9 cellular contexts compared by ENCODE assay signal in genomic region chr2:240960309-240960962, GRCh38. TPM values are rescaled to one million over a fixed set of nuclear protein-coding genes. Genes with fewer than 3 reads are reported as not detected.
A peak's percentile ranks its signal among the peaks of the same experiment; 100 is the strongest.
DNase-seq lines count a peak whose midpoint lies in the region; ATAC-seq and TF ChIP-seq lines count a peak whose summit lies in the region.
"Had no signal": no experiment of that assay in that cellular context is flagged by ENCODE, and none has a peak within 500 bp of the region (broad histone marks: within the 10 kb centered on the region; RNA-seq: fewer than 3 reads in every experiment).

No MANE protein-coding gene starts in this region.

- no peak for ATAC-seq in memory B cell (ENCODE audit: low read depth)
- ATAC-seq: activated T-helper 17 cell treated with anti-CD3 and anti-CD28 coated beads, Interleukin-2, amount 50 U/mL, for 72 hours had no signal

- H3K4me3 ChIP-seq in ectodermal cell (ENCODE audit: insufficient read depth, low read depth, low read length): no peak overlapping the region
- no peak overlapping the region for H3K4me3 ChIP-seq in vagina

- WGBS in ectodermal cell, 2 experiments: 73 to 75% methylated on average over 28 of the region's 28 CpGs

- peaks cover 26% of the 10 kb centered on the region for H3K4me1 ChIP-seq in ectodermal cell (ENCODE audit: control insufficient read depth, insufficient read depth, low read length)
- H3K4me1 ChIP-seq in vagina: peaks cover 59% of the 10 kb centered on the region

- peaks cover 15% of the 10 kb centered on the region for H3K27me3 Mint-ChIP-seq in memory B cell
- H3K27me3 Mint-ChIP-seq: activated T-helper 17 cell treated with anti-CD3 and anti-CD28 coated beads, Interleukin-2, amount 50 U/mL, for 72 hours had no signal

- H3K27me3 ChIP-seq in ectodermal cell (ENCODE audit: control insufficient read depth, insufficient read depth, low read length, poor library complexity, severe bottlenecking) (no peaks in the 10 kb centered on the region), vagina (no peaks in the 10 kb centered on the region)

- DNase-seq in activated CD8-positive, alpha-beta memory T cell treated with anti-CD3 and anti-CD28 coated beads for 24 hours: peak; percentile 43
- no peak for DNase-seq in activated CD8-positive, alpha-beta memory T cell treated with anti-CD3 and anti-CD28 coated beads, Interleukin-2, amount 50 U/mL, for 4 hours
- no peak for DNase-seq in memory B cell (ENCODE audit: low spot score in 2 of 2)
- peak in 1 of 2 donors; percentile 86 for DNase-seq in vagina (ENCODE audit: extremely low spot score in 2 of 2)
- DNase-seq in NCI-H82 (lab: John Stamatoyannopoulos, UW): no peak
- DNase-seq in D341Med (ENCODE audit: low spot score): no peak
- no peak for DNase-seq in HT-29 (ENCODE audit: low spot score)

- TF ChIP-seq CTCF in vagina (IDR thresholded peaks at IDR 0.05): no peak

- no peaks in the 10 kb centered on the region for H3K36me3 Mint-ChIP-seq in memory B cell

- no peaks in the 10 kb centered on the region for H3K9me3 Mint-ChIP-seq in memory B cell
- H3K9me3 Mint-ChIP-seq: activated T-helper 17 cell treated with anti-CD3 and anti-CD28 coated beads, Interleukin-2, amount 50 U/mL, for 72 hours had no signal

- H3K4me3 Mint-ChIP-seq in memory B cell: no peak overlapping the region
- H3K4me3 Mint-ChIP-seq: activated T-helper 17 cell treated with anti-CD3 and anti-CD28 coated beads, Interleukin-2, amount 50 U/mL, for 72 hours had no signal

- TF ChIP-seq POLR2A in vagina (IDR thresholded peaks at IDR 0.05): no peak

- H3K4me1 Mint-ChIP-seq in memory B cell: no peaks in the 10 kb centered on the region
- H3K4me1 Mint-ChIP-seq: activated T-helper 17 cell treated with anti-CD3 and anti-CD28 coated beads, Interleukin-2, amount 50 U/mL, for 72 hours had no signal

- H3K27ac Mint-ChIP-seq in memory B cell: peak overlapping the region; percentile 65
- H3K27ac Mint-ChIP-seq: activated T-helper 17 cell treated with anti-CD3 and anti-CD28 coated beads, Interleukin-2, amount 50 U/mL, for 72 hours had no signal

- intact Hi-C loops in vagina (cut with DNase I): loop anchor here (1.0 kb wide), 1 partner anchor 27 kb away; no protein-coding TSS in a partner anchor

- H3K9me3 ChIP-seq in ectodermal cell (ENCODE audit: control insufficient read depth, low read length) (no peaks in the 10 kb centered on the region), vagina (no peaks in the 10 kb centered on the region)

- no peaks in the 10 kb centered on the region for H3K36me3 ChIP-seq in ectodermal cell (ENCODE audit: control insufficient read depth, insufficient read depth, low read length)
- no peaks in the 10 kb centered on the region for H3K36me3 ChIP-seq in vagina

- H3K27ac ChIP-seq in ectodermal cell (ENCODE audit: insufficient read depth, low read depth, low read length, poor library complexity, severe bottlenecking): peak overlapping the region; percentile 33
- H3K27ac ChIP-seq in vagina: peak overlapping the region; percentile 80

RNA-seq across cellular contexts. Expression of gene SNED1, which starts 38.0 kb away (rescaled TPM):
- polyA plus RNA-seq in ectodermal cell (2013, experiment 1 of 4): 0.20 TPM
- polyA plus RNA-seq in ectodermal cell (2013, experiment 2 of 4): 0.46 TPM
- 0.43 TPM for polyA plus RNA-seq in ectodermal cell (2013, experiment 3 of 4)
- 0.93 TPM for polyA plus RNA-seq in ectodermal cell (2013, experiment 4 of 4)
- 55.5 TPM for total RNA-seq in vagina
- not detected in 2 replicates for total RNA-seq in HT-29 (2014; rRNA removed; shearing (Covaris generic))

RNA-seq across cellular contexts. Expression of gene CROCC2, which starts 54.3 kb away (rescaled TPM):
- polyA plus RNA-seq in ectodermal cell (2013, experiment 1 of 4): not detected
- polyA plus RNA-seq in ectodermal cell (2013, experiment 2 of 4): not detected
- polyA plus RNA-seq in ectodermal cell (2013, experiment 3 of 4): not detected
- not detected for polyA plus RNA-seq in ectodermal cell (2013, experiment 4 of 4)
- total RNA-seq in vagina: 0.49 TPM
- total RNA-seq in HT-29 (2014; rRNA removed; shearing (Covaris generic)): not detected in 2 replicates
- total RNA-seq: activated T-helper 17 cell treated with anti-CD3 and anti-CD28 coated beads, Interleukin-2, amount 50 U/mL, for 72 hours had no signal

Comparison
In these comparisons a context has a peak if more than half of its experiments do, and no peak if none do; other contexts are left out.
1. RNA of gene SNED1, which starts 38.0 kb away (total RNA-seq): 55.5 TPM in vagina (single experiment); not detected in HT-29; every median in the first group is over 10 times any median in the second.